1 cellular context compared by ENCODE assay signal in the genomic region with DNA sequence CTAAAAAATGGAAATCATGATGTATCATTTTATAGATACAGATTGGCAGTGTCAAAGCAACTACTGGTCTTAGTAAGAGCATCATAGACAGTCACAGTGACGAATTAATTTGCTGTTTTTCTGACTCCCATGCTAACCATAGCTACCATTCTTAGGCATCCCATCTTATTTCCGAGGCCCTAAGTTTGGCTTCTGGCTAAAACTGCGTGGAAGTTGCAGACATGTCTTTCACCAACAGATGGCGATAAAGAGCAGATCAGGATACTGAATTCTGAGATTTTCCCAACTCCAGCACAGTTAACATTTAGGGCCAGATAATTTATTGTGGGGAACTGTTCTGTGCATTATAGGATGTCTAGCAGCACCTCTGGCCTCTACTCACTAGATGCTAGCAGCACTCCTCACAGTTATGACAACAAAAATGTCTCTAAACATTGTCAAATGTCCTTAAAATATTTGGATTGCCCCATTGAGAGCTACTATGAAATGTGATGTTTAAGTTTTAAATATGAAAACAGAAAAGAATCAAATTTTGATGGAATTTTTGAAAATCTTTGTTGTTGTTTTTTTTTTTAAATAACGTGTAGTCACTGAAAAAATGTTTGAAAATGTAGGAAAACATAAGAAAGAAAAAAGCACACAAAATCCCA.
TF ChIP-seq lines count a peak whose summit lies in the region.

No MANE protein-coding gene starts in this region.

TF ChIP-seq in WTC11, 78 proteins besides CTCF, POLR2A, EP300 and RAD21:
- no peak for TF ChIP-seq ZNF423 (CRISPR knock-in tag; IDR thresholded peaks at IDR 0.05)
- no peak for TF ChIP-seq GABPB1 (CRISPR knock-in tag; IDR thresholded peaks at IDR 0.05)
- no peak for TF ChIP-seq GTF2I (CRISPR knock-in tag; conservative IDR thresholded peaks at IDR 0.05)
- TF ChIP-seq ELF4 (CRISPR knock-in tag; IDR thresholded peaks at IDR 0.05; ENCODE audit: low read depth): no peak
- TF ChIP-seq USF1 (CRISPR knock-in tag; IDR thresholded peaks at IDR 0.05): no peak
- TF ChIP-seq ETV6 (CRISPR knock-in tag; IDR thresholded peaks at IDR 0.05): no peak
- TF ChIP-seq, protein P1, sequence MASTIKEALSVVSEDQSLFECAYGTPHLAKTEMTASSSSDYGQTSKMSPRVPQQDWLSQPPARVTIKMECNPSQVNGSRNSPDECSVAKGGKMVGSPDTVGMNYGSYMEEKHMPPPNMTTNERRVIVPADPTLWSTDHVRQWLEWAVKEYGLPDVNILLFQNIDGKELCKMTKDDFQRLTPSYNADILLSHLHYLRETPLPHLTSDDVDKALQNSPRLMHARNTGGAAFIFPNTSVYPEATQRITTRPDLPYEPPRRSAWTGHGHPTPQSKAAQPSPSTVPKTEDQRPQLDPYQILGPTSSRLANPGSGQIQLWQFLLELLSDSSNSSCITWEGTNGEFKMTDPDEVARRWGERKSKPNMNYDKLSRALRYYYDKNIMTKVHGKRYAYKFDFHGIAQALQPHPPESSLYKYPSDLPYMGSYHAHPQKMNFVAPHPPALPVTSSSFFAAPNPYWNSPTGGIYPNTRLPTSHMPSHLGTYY (CRISPR knock-in tag; IDR thresholded peaks at IDR 0.05): no peak
- TF ChIP-seq, protein P2, sequence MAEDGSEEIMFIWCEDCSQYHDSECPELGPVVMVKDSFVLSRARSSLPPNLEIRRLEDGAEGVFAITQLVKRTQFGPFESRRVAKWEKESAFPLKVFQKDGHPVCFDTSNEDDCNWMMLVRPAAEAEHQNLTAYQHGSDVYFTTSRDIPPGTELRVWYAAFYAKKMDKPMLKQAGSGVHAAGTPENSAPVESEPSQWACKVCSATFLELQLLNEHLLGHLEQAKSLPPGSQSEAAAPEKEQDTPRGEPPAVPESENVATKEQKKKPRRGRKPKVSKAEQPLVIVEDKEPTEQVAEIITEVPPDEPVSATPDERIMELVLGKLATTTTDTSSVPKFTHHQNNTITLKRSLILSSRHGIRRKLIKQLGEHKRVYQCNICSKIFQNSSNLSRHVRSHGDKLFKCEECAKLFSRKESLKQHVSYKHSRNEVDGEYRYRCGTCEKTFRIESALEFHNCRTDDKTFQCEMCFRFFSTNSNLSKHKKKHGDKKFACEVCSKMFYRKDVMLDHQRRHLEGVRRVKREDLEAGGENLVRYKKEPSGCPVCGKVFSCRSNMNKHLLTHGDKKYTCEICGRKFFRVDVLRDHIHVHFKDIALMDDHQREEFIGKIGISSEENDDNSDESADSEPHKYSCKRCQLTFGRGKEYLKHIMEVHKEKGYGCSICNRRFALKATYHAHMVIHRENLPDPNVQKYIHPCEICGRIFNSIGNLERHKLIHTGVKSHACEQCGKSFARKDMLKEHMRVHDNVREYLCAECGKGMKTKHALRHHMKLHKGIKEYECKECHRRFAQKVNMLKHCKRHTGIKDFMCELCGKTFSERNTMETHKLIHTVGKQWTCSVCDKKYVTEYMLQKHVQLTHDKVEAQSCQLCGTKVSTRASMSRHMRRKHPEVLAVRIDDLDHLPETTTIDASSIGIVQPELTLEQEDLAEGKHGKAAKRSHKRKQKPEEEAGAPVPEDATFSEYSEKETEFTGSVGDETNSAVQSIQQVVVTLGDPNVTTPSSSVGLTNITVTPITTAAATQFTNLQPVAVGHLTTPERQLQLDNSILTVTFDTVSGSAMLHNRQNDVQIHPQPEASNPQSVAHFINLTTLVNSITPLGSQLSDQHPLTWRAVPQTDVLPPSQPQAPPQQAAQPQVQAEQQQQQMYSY (CRISPR knock-in tag; IDR thresholded peaks at IDR 0.05): no peak
- no peak for TF ChIP-seq FOXJ3 (CRISPR knock-in tag; IDR thresholded peaks at IDR 0.05; ENCODE audit: borderline replicate concordance)
- TF ChIP-seq FOXP1 (CRISPR knock-in tag; IDR thresholded peaks at IDR 0.05; ENCODE audit: borderline replicate concordance): no peak
- TF ChIP-seq ZNF532 (CRISPR knock-in tag; IDR thresholded peaks at IDR 0.05; ENCODE audit: borderline replicate concordance): no peak
- no peak for TF ChIP-seq NFE2L1 (CRISPR knock-in tag; IDR thresholded peaks at IDR 0.05)
- no peak for TF ChIP-seq RORB (CRISPR knock-in tag; IDR thresholded peaks at IDR 0.05)
- no peak for TF ChIP-seq ZNF138 (CRISPR knock-in tag; conservative IDR thresholded peaks at IDR 0.05)
- no peak for TF ChIP-seq GRHL2 (CRISPR knock-in tag; IDR thresholded peaks at IDR 0.05; ENCODE audit: insufficient replicate concordance, severe bottlenecking)
- TF ChIP-seq RELA (CRISPR knock-in tag; IDR thresholded peaks at IDR 0.05; ENCODE audit: borderline replicate concordance): no peak
- TF ChIP-seq CREB1 (CRISPR knock-in tag; IDR thresholded peaks at IDR 0.05): no peak
- TF ChIP-seq, protein P3, sequence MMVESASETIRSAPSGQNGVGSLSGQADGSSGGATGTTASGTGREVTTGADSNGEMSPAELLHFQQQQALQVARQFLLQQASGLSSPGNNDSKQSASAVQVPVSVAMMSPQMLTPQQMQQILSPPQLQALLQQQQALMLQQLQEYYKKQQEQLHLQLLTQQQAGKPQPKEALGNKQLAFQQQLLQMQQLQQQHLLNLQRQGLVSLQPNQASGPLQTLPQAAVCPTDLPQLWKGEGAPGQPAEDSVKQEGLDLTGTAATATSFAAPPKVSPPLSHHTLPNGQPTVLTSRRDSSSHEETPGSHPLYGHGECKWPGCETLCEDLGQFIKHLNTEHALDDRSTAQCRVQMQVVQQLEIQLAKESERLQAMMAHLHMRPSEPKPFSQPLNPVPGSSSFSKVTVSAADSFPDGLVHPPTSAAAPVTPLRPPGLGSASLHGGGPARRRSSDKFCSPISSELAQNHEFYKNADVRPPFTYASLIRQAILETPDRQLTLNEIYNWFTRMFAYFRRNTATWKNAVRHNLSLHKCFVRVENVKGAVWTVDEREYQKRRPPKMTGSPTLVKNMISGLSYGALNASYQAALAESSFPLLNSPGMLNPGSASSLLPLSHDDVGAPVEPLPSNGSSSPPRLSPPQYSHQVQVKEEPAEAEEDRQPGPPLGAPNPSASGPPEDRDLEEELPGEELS (CRISPR knock-in tag; IDR thresholded peaks at IDR 0.05): no peak
- no peak for TF ChIP-seq CBFB (CRISPR knock-in tag; IDR thresholded peaks at IDR 0.05; ENCODE audit: low read depth)
